ENCODE assay signal across 13 cellular contexts in the genomic region with DNA sequence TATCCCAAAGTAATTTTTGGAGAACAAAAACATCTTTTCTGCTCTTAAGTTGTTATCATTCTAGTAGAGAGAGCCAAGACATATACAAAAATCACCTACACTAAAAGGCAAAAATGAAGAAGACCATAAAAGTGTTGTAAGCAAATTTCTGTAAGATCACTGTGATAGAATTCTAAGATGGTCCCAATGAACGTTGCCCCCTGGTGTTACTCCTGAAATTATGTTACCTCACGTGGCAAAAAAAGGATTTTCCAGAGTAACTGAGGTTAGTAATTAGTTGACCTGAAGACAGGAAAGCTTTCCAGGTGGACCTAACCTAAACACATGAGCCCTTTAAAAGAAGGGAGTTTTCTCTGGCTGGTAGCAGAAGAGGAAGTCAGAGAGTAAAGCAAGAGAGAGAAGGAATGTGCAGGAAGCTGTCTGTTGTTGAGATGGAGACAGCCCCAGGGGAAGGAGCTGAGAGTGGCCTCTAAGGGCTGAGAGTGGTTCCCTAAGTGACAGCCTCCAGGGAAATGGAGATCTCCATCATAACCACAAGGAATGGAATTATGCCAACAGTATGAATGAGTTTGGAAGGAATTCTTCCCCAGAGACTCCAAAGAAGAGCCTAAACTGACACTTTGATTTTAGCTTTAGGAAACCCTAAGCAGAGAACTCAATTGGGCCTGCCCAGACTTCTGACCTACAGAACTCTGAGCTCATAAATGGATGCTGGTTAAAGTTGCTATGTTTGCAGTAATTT.
DNase-seq lines count a peak whose midpoint lies in the region; ATAC-seq, FAIRE-seq and TF ChIP-seq lines count a peak whose summit lies in the region.
"Had no signal": no experiment of that assay in that cellular context is flagged by ENCODE, and none has a peak within 500 bp of the region (broad histone marks: within the 10 kb centered on the region; RNA-seq: fewer than 3 reads in every experiment).

No MANE protein-coding gene starts in this region.

- 66% methylated on average over 2 of the region's 2 CpGs for WGBS in suprapubic skin

- H3K27ac ChIP-seq in suprapubic skin: no peak overlapping the region
- H3K27ac ChIP-seq: A549, body of pancreas had no signal

- no peak for TF ChIP-seq EP300 in suprapubic skin (IDR thresholded peaks at IDR 0.05)

- H3K36me3 ChIP-seq in suprapubic skin: no peaks in the 10 kb centered on the region

- DNase-seq in NCI-H146 (lab: John Stamatoyannopoulos, UW) (peak; percentile 47), NCI-H146 treated with DMSO at 0.1 percent for 48 hours (lab: John Stamatoyannopoulos, UW; ENCODE audit: unreplicated experiment) (no peak), NCI-H2107 treated with DMSO at 0.1 percent for 48 hours (lab: John Stamatoyannopoulos, UW; ENCODE audit: unreplicated experiment) (peak; percentile 42), sciatic nerve (ENCODE audit: low spot score) (no peak), HK-2 (ENCODE audit: unreplicated experiment) (no peak), LoVo (ENCODE audit: low spot score) (no peak), suprapubic skin (ENCODE audit: low spot score in 2 of 2) (no peak)
- DNase-seq: activated CD4-positive, alpha-beta T cell treated with anti-CD3 and anti-CD28 coated beads, Interleukin-2, amount 10 ng/mL, durations not matched to agents 7 days and 5 days; NCI-H774 had no signal

- intact Hi-C loops in sciatic nerve (cut with DNase I): no loop called here

- no peaks in the 10 kb centered on the region for H3K27me3 ChIP-seq in suprapubic skin
- H3K27me3 ChIP-seq: body of pancreas had no signal

- H3K4me3 ChIP-seq in suprapubic skin: no peak overlapping the region
- H3K4me3 ChIP-seq: A549, body of pancreas had no signal

- no peaks in the 10 kb centered on the region for H3K4me1 ChIP-seq in suprapubic skin
- H3K4me1 ChIP-seq: A549, body of pancreas had no signal

- ATAC-seq in sciatic nerve: peak; percentile 70
- ATAC-seq: body of pancreas had no signal

- no peak for TF ChIP-seq CTCF in suprapubic skin (IDR thresholded peaks at IDR 0.05)

- FAIRE-seq in endometrium (lab: Jason Lieb, UNC): peak; percentile 70
- FAIRE-seq: A549, GM12892 had no signal

- TF ChIP-seq POLR2A in suprapubic skin (IDR thresholded peaks at IDR 0.05): no peak

- H3K9me3 ChIP-seq in suprapubic skin: no peaks in the 10 kb centered on the region
- H3K9me3 ChIP-seq: body of pancreas had no signal

Comparison
In these comparisons a context has a peak if more than half of its experiments do, and no peak if none do; other contexts are left out.
1. DNase-seq: peak in NCI-H146 (single experiment) and NCI-H2107 treated with DMSO at 0.1 percent for 48 hours (single experiment); none in NCI-H146 treated with DMSO at 0.1 percent for 48 hours (single experiment), sciatic nerve (single experiment), HK-2 (single experiment), LoVo (single experiment) and suprapubic skin (0 of 2).